ENCODE assay signal across 9 cellular contexts in genomic region chr7:102305414-102306268, GRCh38. TPM values are rescaled to one million over a fixed set of nuclear protein-coding genes. Genes with fewer than 3 reads are reported as not detected.
DNase-seq lines count a peak whose midpoint lies in the region; ATAC-seq and TF ChIP-seq lines count a peak whose summit lies in the region.
"Had no signal": no experiment of that assay in that cellular context is flagged by ENCODE, and none has a peak within 500 bp of the region (broad histone marks: within the 10 kb centered on the region; RNA-seq: fewer than 3 reads in every experiment).

No MANE protein-coding gene starts in this region.

- H3K79me2 ChIP-seq in GM23338 (replicated peaks; ENCODE audit: insufficient read depth) = no peaks in the 10 kb centered on the region

- H3K36me3 ChIP-seq in GM23338 (ENCODE audit: insufficient read depth) = no peaks in the 10 kb centered on the region
- H3K36me3 ChIP-seq: ovary had no signal

- no peak overlapping the region for H2AFZ ChIP-seq in GM23338

- H3K4me3 Mint-ChIP-seq in osteocyte (ENCODE audit: unreplicated experiment) (no peak overlapping the region), GM23338 (no peak overlapping the region; the same call in 2 of the 3 replicates)

- H3K27ac ChIP-seq in GM23338 (ENCODE audit: low read depth) = no peak overlapping the region
- H3K27ac ChIP-seq: ovary had no signal

- DNase-seq in osteocyte (ENCODE audit: extremely low spot score, unreplicated experiment) (no peak), posterior vena cava (ENCODE audit: low spot score) (no peak), GM23338 (ENCODE audit: low spot score) (no peak)
- no peak for DNase-seq in stimulated activated naive CD4-positive, alpha-beta T cell treated with Interleukin-2 at 50 U/mL for 16 hours (lab: John Stamatoyannopoulos, UW)
- DNase-seq: ovary had no signal

- no peaks in the 10 kb centered on the region for H3K27me3 Mint-ChIP-seq in osteocyte (ENCODE audit: unreplicated experiment)
- peaks cover 11% of the 10 kb centered on the region for H3K27me3 Mint-ChIP-seq in GM23338 (ENCODE audit: insufficient read depth, low read depth, poor library complexity)

- H3K4me1 ChIP-seq in GM23338 (ENCODE audit: insufficient read depth) = peaks cover 11% of the 10 kb centered on the region; the same call in 1 of the 2 replicates

- H3K9me3 Mint-ChIP-seq in osteocyte (ENCODE audit: unreplicated experiment) (no peaks in the 10 kb centered on the region), GM23338 (no peaks in the 10 kb centered on the region)

- no peak overlapping the region for H3K4me3 ChIP-seq in GM23338
- H3K4me3 ChIP-seq: ovary had no signal

- H3K36me3 Mint-ChIP-seq in osteocyte (ENCODE audit: unreplicated experiment) = peaks cover 5% of the 10 kb centered on the region
- peaks cover 5% of the 10 kb centered on the region; the same call in 1 of the 3 replicates for H3K36me3 Mint-ChIP-seq in GM23338 (ENCODE audit: low read depth)

- ATAC-seq in GM18870 (IDR thresholded peaks at IDR 0.05; ENCODE audit: unreplicated experiment) (peak; percentile 54), GM21737 (IDR thresholded peaks at IDR 0.05; ENCODE audit: unreplicated experiment) (peak; percentile 40), HG03558 (IDR thresholded peaks at IDR 0.05; ENCODE audit: extremely low read depth, unreplicated experiment) (peak; percentile 23), GM23338 (no peak)

- H3F3A ChIP-seq in GM23338 (replicated peaks; ENCODE audit: low read depth) = 0 out of 2 replicates have a peak, but pooled peaks cover 5% of the 10 kb centered on the region

- H3K4me1 Mint-ChIP-seq in osteocyte (ENCODE audit: unreplicated experiment) = peaks cover 57% of the 10 kb centered on the region
- peaks cover 10% of the 10 kb centered on the region for H3K4me1 Mint-ChIP-seq in GM23338

- H3K27me3 ChIP-seq in GM23338 (ENCODE audit: insufficient read depth) = no peaks in the 10 kb centered on the region
- H3K27me3 ChIP-seq: ovary had no signal

- no peak for TF ChIP-seq CTCF in osteocyte (IDR thresholded peaks at IDR 0.05)
- no peak for TF ChIP-seq CTCF in GM23338 (conservative IDR thresholded peaks at IDR 0.05; ENCODE audit: low read depth in 2 of 2)

- intact Hi-C loops in posterior vena cava (cut with DNase I) = no loop called here

- peaks cover 6% of the 10 kb centered on the region for H4K20me1 ChIP-seq in GM23338 (replicated peaks; ENCODE audit: insufficient read depth)

- H3K4me2 ChIP-seq in GM23338 = no peak overlapping the region

- H3K27ac Mint-ChIP-seq in osteocyte (ENCODE audit: unreplicated experiment) (peak overlapping the region; percentile 79), GM23338 (no peak overlapping the region)

- no peaks in the 10 kb centered on the region for H3K9me2 ChIP-seq in GM23338 (ENCODE audit: insufficient read depth)

TF ChIP-seq in GM23338, 12 proteins besides CTCF, POLR2A, EP300 and RAD21:
- TF ChIP-seq POLR2AphosphoS5 (IDR thresholded peaks at IDR 0.05; ENCODE audit: low read depth) (no peak), STAT1 (IDR thresholded peaks at IDR 0.05; ENCODE audit: unreplicated experiment) (no peak), NANOG (IDR thresholded peaks at IDR 0.05; ENCODE audit: borderline replicate concordance) (no peak), JUNB (IDR thresholded peaks at IDR 0.05; ENCODE audit: unreplicated experiment) (no peak)
TF ChIP-seq in GM23338: peak in this region for 0.

RNA-seq across cellular contexts. Expression of gene SH2B2, which starts 19.0 kb away (rescaled TPM):
- total RNA-seq in osteocyte (8.3 and 8.9 TPM in 2 replicates), posterior vena cava (1 to 10 TPM; 2.7 to 4.6 TPM)
- total RNA-seq in GM23338 (2014; rRNA removed; shearing (Covaris generic)) = 21.9 and 30.3 TPM in 2 replicates
- 5.6 and 8.7 TPM in 2 replicates for polyA plus RNA-seq in GM23338 (2016; fragmentation: Nextera tagmentation; extraction: Ambion mirVana)

RNA-seq across cellular contexts. Expression of gene SPDYE6, which starts 50.6 kb away (rescaled TPM):
- total RNA-seq in osteocyte = not detected in 2 replicates
- total RNA-seq in posterior vena cava = not detected
- not detected in 2 replicates for total RNA-seq in GM23338 (2014; rRNA removed; shearing (Covaris generic))
- 0.97 TPM in 1 of 2 replicates, not detected in the other for polyA plus RNA-seq in GM23338 (2016; fragmentation: Nextera tagmentation; extraction: Ambion mirVana)
- total RNA-seq: H7, ovary had no signal
- polyA plus RNA-seq: ovary had no signal
